ENCODE assay signal across 26 cellular contexts in the genomic region with DNA sequence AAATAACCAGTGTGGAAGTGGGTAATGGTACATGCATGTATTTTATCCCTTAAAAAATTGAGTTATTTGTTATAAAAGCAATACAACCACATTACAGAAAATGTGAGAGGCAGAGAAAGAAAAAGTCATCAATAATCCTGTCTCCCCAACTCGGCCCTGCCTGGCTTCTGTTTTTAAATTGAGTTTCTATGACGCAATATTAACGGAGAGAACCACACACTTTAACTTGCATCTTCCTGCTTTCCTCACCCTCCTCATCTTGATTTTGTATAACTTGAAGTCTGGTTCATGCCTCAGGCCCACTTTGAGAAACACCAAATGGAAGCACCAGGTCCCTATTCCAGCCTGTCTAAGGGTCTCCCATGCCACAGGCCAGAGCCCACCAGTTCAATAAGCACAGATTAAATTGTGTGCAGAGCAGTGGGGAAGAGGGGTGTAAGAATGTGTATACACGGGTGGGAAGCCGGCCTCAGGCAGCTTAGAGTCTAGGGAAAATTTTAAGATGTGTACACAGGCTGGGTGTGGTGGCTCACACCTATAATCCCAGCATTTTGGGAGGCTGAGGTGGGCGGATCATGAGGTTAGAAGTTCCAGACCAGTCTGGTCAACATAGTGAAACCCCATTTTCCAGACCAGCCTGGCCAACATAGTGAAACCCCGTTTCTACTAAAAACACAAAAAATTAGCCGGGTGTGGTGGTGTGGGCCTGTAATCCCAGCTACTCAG. TPM values are rescaled to one million over a fixed set of nuclear protein-coding genes. Genes with fewer than 3 reads are reported as not detected.
DNase-seq lines count a peak whose midpoint lies in the region; ATAC-seq, FAIRE-seq and TF ChIP-seq lines count a peak whose summit lies in the region.
"Had no signal": no experiment of that assay in that cellular context is flagged by ENCODE, and none has a peak within 500 bp of the region (broad histone marks: within the 10 kb centered on the region; RNA-seq: fewer than 3 reads in every experiment).

No MANE protein-coding gene starts in this region.

- TF ChIP-seq EP300 in GM12878 (IDR thresholded peaks at IDR 0.05; ENCODE audit: borderline replicate concordance in 1 of 2, control insufficient read depth in 1 of 2, low read depth in 2 of 2, low read length in 2 of 2), result no peak
- TF ChIP-seq EP300 in stomach (IDR thresholded peaks at IDR 0.05), result no peak

- peaks cover 6% of the 10 kb centered on the region for H3K4me1 Mint-ChIP-seq in stimulated activated memory B cell treated with anti-CD40 and anti-IgM and Interleukin-4, amounts not matched to agents 10 μg/mL and 1 μg/mL and 100 μg/mL, for 72 hours

- H3K4me1 ChIP-seq in GM12878 (ENCODE audit: control insufficient read depth, insufficient read depth, low read length), result peaks cover 8% of the 10 kb centered on the region; the same call in 1 of the 2 replicates
- H3K4me1 ChIP-seq in stomach, result peaks cover 29 to 92% (median 78%) of the 10 kb centered on the region in 4 donors

- 32% methylated on average over 8 of the region's 8 CpGs for WGBS in GM12878 (ENCODE audit: insufficient coverage, insufficient replicate concordance, low lambda C conversion rate, missing lambda C conversion rate)
- WGBS in stomach, 5 donors, result 64 to 70% (median 66%) methylated on average over 8 of the region's 8 CpGs

- no TSS peak for BruUV-seq in GM12878 (replicated peaks; lab: Mats Ljungman, UMichigan)

- FAIRE-seq in GM12878 (lab: Jason Lieb, UNC), result no peak
- FAIRE-seq: HTR-8/SVneo had no signal

- H3K36me3 ChIP-seq in GM12878 (ENCODE audit: control insufficient read depth in 2 of 2, insufficient read depth in 2 of 2, low read length in 1 of 2) (no peaks in the 10 kb centered on the region), stomach (no peaks in the 10 kb centered on the region)
- H3K36me3 ChIP-seq: SJCRH30, upper lobe of left lung had no signal

- in situ Hi-C loops in GM12878 (cut with MboI), result no loop called here

- no peak overlapping the region for H3K4me3 Mint-ChIP-seq in stimulated activated memory B cell treated with anti-CD40 and anti-IgM and Interleukin-4, amounts not matched to agents 10 μg/mL and 1 μg/mL and 100 μg/mL, for 72 hours
- H3K4me3 Mint-ChIP-seq: activated CD4-positive, alpha-beta T cell treated with anti-CD3 and anti-CD28 coated beads for 36 hours; activated naive CD8-positive, alpha-beta T cell treated with anti-CD3 and anti-CD28 coated beads for 36 hours; CD8-positive, alpha-beta memory T cell; neural crest cell; T-helper 17 cell had no signal

- no peak overlapping the region for H3K4me2 ChIP-seq in GM12878 (ENCODE audit: control insufficient read depth, insufficient read depth)

- no peak overlapping the region for H3K4me3 ChIP-seq in GM12878
- no peak overlapping the region for H3K4me3 ChIP-seq in stomach
- H3K4me3 ChIP-seq: GM23248, SJCRH30, upper lobe of left lung had no signal

- DNase-seq in SIG-M5 treated with dmso at 0.1 percent for 504 hours (lab: John Stamatoyannopoulos, UW; ENCODE audit: unreplicated experiment) (peak; percentile 70), SIG-M5 (lab: John Stamatoyannopoulos, UW) (no peak), NOMO-1 (lab: John Stamatoyannopoulos, UW; ENCODE audit: unreplicated experiment in 2 of 2) (peak; percentile 37 to 82), GM12878 (ENCODE audit: low read depth, low spot score) (no peak), stomach (no peak), cerebellar nuclear complex (lab: John Stamatoyannopoulos, UW) (no peak), cerebellum (ENCODE audit: low spot score) (no peak)
- DNase-seq: activated CD4-positive, alpha-beta T cell treated with anti-CD3 and anti-CD28 coated beads for 36 hours; activated naive CD8-positive, alpha-beta T cell treated with anti-CD3 and anti-CD28 coated beads for 36 hours; CD8-positive, alpha-beta memory T cell; DMS153; GM23248; NCI-H2081 treated with DMSO at 0.1 percent for 48 hours; NCI-H446; SJCRH30; T-helper 17 cell; upper lobe of left lung had no signal

- SMC1A ChIA-PET in GM12878 (lab: Charles Lee; ENCODE audit: uncharacterized antibody, unreplicated experiment), result no interaction called here

- H3K9me3 ChIP-seq in GM12878 (replicated peaks; ENCODE audit: control insufficient read depth, insufficient read depth, low read length) (no peaks in the 10 kb centered on the region), stomach (no peaks in the 10 kb centered on the region)
- H3K9me3 ChIP-seq: SJCRH30, upper lobe of left lung had no signal

- no peaks in the 10 kb centered on the region for H3K9me3 Mint-ChIP-seq in stimulated activated memory B cell treated with anti-CD40 and anti-IgM and Interleukin-4, amounts not matched to agents 10 μg/mL and 1 μg/mL and 100 μg/mL, for 72 hours
- H3K9me3 Mint-ChIP-seq: activated naive CD8-positive, alpha-beta T cell treated with anti-CD3 and anti-CD28 coated beads for 36 hours; CD8-positive, alpha-beta memory T cell; neural crest cell had no signal

- TF ChIP-seq RAD21 in GM12878 (IDR thresholded peaks at IDR 0.05; ENCODE audit: insufficient read depth, low read depth, low read length), result no peak

- H3K36me3 Mint-ChIP-seq in stimulated activated memory B cell treated with anti-CD40 and anti-IgM and Interleukin-4, amounts not matched to agents 10 μg/mL and 1 μg/mL and 100 μg/mL, for 72 hours, result no peaks in the 10 kb centered on the region
- H3K36me3 Mint-ChIP-seq: CD8-positive, alpha-beta memory T cell had no signal

- H3K79me2 ChIP-seq in GM12878 (ENCODE audit: control insufficient read depth, insufficient read depth, low read length), result peaks cover 1% of the 10 kb centered on the region; the same call in 1 of the 2 replicates

- H3K9ac ChIP-seq in GM12878 (ENCODE audit: control insufficient read depth, insufficient read depth, low read length), result no peak overlapping the region
- H3K9ac ChIP-seq: GM23248 had no signal

- H3K27me3 ChIP-seq in GM12878 (replicated peaks in 1 of 2; ENCODE audit: control insufficient read depth in 2 of 2, insufficient read depth in 2 of 2, low read length in 1 of 2), result no peaks in the 10 kb centered on the region; a peak in 1 of 4 replicates
- H3K27me3 ChIP-seq in stomach, result no peaks in the 10 kb centered on the region
- H3K27me3 ChIP-seq: SJCRH30, upper lobe of left lung had no signal

- H4K20me1 ChIP-seq in GM12878 (ENCODE audit: control insufficient read depth, insufficient read depth), result no peaks in the 10 kb centered on the region

- RAD21 ChIA-PET in GM12878 (lab: Charles Lee; ENCODE audit: unreplicated experiment), result interaction anchor here (1.1 kb wide), 1 partner anchor 12 kb away, joined by 3 read pairs; no protein-coding TSS in a partner anchor

- TF ChIP-seq CTCF in GM12878 (IDR thresholded peaks at IDR 0.05 in 2 of 3, conservative IDR thresholded peaks at IDR 0.05 in 1 of 3; ENCODE audit: control insufficient read depth in 2 of 3, extremely low read depth in 1 of 3, insufficient read depth in 1 of 3, low read depth in 3 of 3, low read length in 3 of 3) (no peak), stomach (IDR thresholded peaks at IDR 0.05) (no peak)

- H3K27me3 Mint-ChIP-seq in stimulated activated memory B cell treated with anti-CD40 and anti-IgM and Interleukin-4, amounts not matched to agents 10 μg/mL and 1 μg/mL and 100 μg/mL, for 72 hours, result peaks cover 19% of the 10 kb centered on the region
- H3K27me3 Mint-ChIP-seq: activated CD4-positive, alpha-beta T cell treated with anti-CD3 and anti-CD28 coated beads for 36 hours; activated naive CD8-positive, alpha-beta T cell treated with anti-CD3 and anti-CD28 coated beads for 36 hours; CD8-positive, alpha-beta memory T cell had no signal

- H2AFZ ChIP-seq in GM12878 (ENCODE audit: control insufficient read depth, low read depth, low read length), result no peak overlapping the region
- H2AFZ ChIP-seq: GM23248 had no signal

- H3K27ac Mint-ChIP-seq in stimulated activated memory B cell treated with anti-CD40 and anti-IgM and Interleukin-4, amounts not matched to agents 10 μg/mL and 1 μg/mL and 100 μg/mL, for 72 hours, result no peak overlapping the region
- H3K27ac Mint-ChIP-seq: activated CD4-positive, alpha-beta T cell treated with anti-CD3 and anti-CD28 coated beads for 36 hours; activated naive CD8-positive, alpha-beta T cell treated with anti-CD3 and anti-CD28 coated beads for 36 hours; CD8-positive, alpha-beta memory T cell; progenitor cell of endocrine pancreas; T-helper 17 cell had no signal

- POLR2A ChIA-PET in GM12878 (lab: Charles Lee), result no interaction called here

- intact Hi-C loops in GM12878 (cut with micrococcal nuclease; ENCODE audit: unreplicated experiment), result no loop called here
- intact Hi-C loops in stomach (cut with DNase I; ENCODE audit: low total_unique reads), result no loop called here

- TF ChIP-seq POLR2A in GM12878 (IDR thresholded peaks at IDR 0.05; ENCODE audit: low read depth, low read length), result no peak
- TF ChIP-seq POLR2A in stomach (IDR thresholded peaks at IDR 0.05), result no peak

- ATAC-seq in GM12878, result peak; percentile 11
- no peak for ATAC-seq in stimulated activated memory B cell treated with anti-CD40 and anti-IgM and Interleukin-4, amounts not matched to agents 10 μg/mL and 1 μg/mL and 100 μg/mL, for 72 hours
- ATAC-seq: activated CD4-positive, alpha-beta T cell treated with anti-CD3 and anti-CD28 coated beads for 36 hours; Panc1; T-helper 17 cell had no signal

- H3K27ac ChIP-seq in GM12878 (ENCODE audit: control insufficient read depth, insufficient read depth) (no peak overlapping the region), stomach (peak overlapping the region in 4 of 5 donors; percentile 12 to 56 (median 38))
- H3K27ac ChIP-seq: epithelial cell of prostate, GM23248, SJCRH30 had no signal

- CTCF ChIA-PET in GM12878 (lab: Yijun Ruan, JAX), result no interaction called here

TF ChIP-seq in GM12878, 131 proteins besides CTCF, POLR2A, EP300 and RAD21 (continues in another document):
- no peak for TF ChIP-seq HDAC2 (IDR thresholded peaks at IDR 0.05)

RNA-seq across cellular contexts. Expression of gene KCNK5, which starts 15.9 kb away (rescaled TPM):
- 10.8 and 12.5 TPM in 2 replicates for total RNA-seq in GM12878 (2013; cell fraction: nucleolus; rRNA removed)
- total RNA-seq in GM12878 (2014; rRNA removed), result 3.4 and 4.0 TPM in 2 replicates
- total RNA-seq in GM12878 (2014; rRNA removed; fragmentation: Illumina TruSeq; extraction: Trizol), result 1.8 and 2.3 TPM in 2 replicates
- 3.8 and 4.2 TPM in 2 replicates for total RNA-seq in GM12878 (2021)
- 0.91 TPM for polyA plus RNA-seq in GM12878 (2011; ENCODE audit: low read depth)
- polyA plus RNA-seq in GM12878 (2011; rRNA removed), result 1.8 and 2.8 TPM in 2 replicates
- 3.3 and 3.6 TPM in 2 replicates for polyA plus RNA-seq in GM12878 (2011; cell fraction: cytosol; rRNA removed)
- 5.7 and 6.3 TPM in 2 replicates for polyA plus RNA-seq in GM12878 (2011; cell fraction: nucleus; rRNA removed)
- 2.0 and 2.1 TPM in 2 replicates for polyA plus RNA-seq in GM12878 (2012)
- polyA plus RNA-seq in GM12878 (2014; fragmentation: Illumina TruSeq; extraction: Trizol), result 1.4 and 1.9 TPM in 2 replicates
- polyA plus RNA-seq in GM12878 (2014; fragmentation: Nextera tagmentation; extraction: Ambion mirVana), result under 1 TPM; 0.11 to 0.27 TPM
- 2.9 and 3.1 TPM in 2 replicates for polyA plus RNA-seq in GM12878 (2014; rRNA removed)
- 1 to 10 TPM; 1.4 to 1.6 TPM for polyA plus RNA-seq in GM12878 (2016; fragmentation: Nextera tagmentation; extraction: Ambion mirVana)
- 3.4 and 6.3 TPM in 2 replicates for polyA minus RNA-seq in GM12878 (2011; rRNA and poly(A)+ RNA removed)
- polyA minus RNA-seq in GM12878 (2011; cell fraction: cytosol; rRNA and poly(A)+ RNA removed), result 2.5 and 2.8 TPM in 2 replicates
- 2.3 and 3.8 TPM in 2 replicates for polyA minus RNA-seq in GM12878 (2011; cell fraction: nucleus; rRNA and poly(A)+ RNA removed)
- 10 to 100 TPM in 4 of 5 donors, 1 to 10 TPM in 1; 6.7 to 30.7 (median 15.8) TPM for total RNA-seq in stomach
- polyA plus RNA-seq in stomach, result 1 to 10 TPM; 4.9 to 6.0 (median 5.3) TPM
- total RNA-seq in cerebellum, result 0.27 TPM
- total RNA-seq: chondrocyte, G401, GM23248, LHCN-M2 had no signal
- polyA plus RNA-seq: GM23248 had no signal

Comparison
In these comparisons a context has a peak if more than half of its experiments do, and no peak if none do; other contexts are left out.
1. DNase-seq: peak in SIG-M5 treated with dmso at 0.1 percent for 504 hours (single experiment) and NOMO-1 (2 of 2); none in SIG-M5 (single experiment), GM12878 (single experiment), stomach (single experiment), cerebellar nuclear complex (0 of 2) and cerebellum (single experiment).